Comparison of ENCODE assay signal across 8 cellular contexts in genomic region chr17:75515229-75515522, GRCh38. TPM values are rescaled to one million over a fixed set of nuclear protein-coding genes. Genes with fewer than 3 reads are reported as not detected.
A peak's percentile ranks its signal among the peaks of the same experiment; 100 is the strongest.
DNase-seq lines count a peak whose midpoint lies in the region; ATAC-seq and TF ChIP-seq lines count a peak whose summit lies in the region.

No MANE protein-coding gene starts in this region.

- peaks cover 38% of the 10 kb centered on the region for H3K36me3 ChIP-seq in HUES48 (ENCODE audit: control insufficient read depth, insufficient read depth, low read length)

- H3K9ac ChIP-seq in HUES48 (ENCODE audit: low read depth, low read length) = peak overlapping the region; percentile 83

- H3K4me1 ChIP-seq in HUES48 (ENCODE audit: control insufficient read depth, insufficient read depth, low read length) = peaks cover 6% of the 10 kb centered on the region; the same call in 1 of the 2 replicates

- intact Hi-C loops in natural killer cell (cut with micrococcal nuclease) = loop anchor here (5.0 kb wide), 2 partner anchors 72 to 228 kb away; partner anchors contain the start of genes MYO15B and SLC25A19

- H3K4me3 Mint-ChIP-seq in chondrocyte (ENCODE audit: unreplicated experiment) (peak overlapping the region; percentile 81), natural killer cell (peak overlapping the region; percentile 17)

- H3K27me3 ChIP-seq in HUES48 (ENCODE audit: control insufficient read depth, insufficient read depth, low read length) = no peaks in the 10 kb centered on the region

- H3K4me3 ChIP-seq in AG09309 (ENCODE audit: control insufficient read depth, low read depth, low read length) = peak overlapping the region; percentile 83
- H3K4me3 ChIP-seq in HUES48 (ENCODE audit: low read depth, low read length) = peak overlapping the region; percentile 98

- ATAC-seq in natural killer cell (no peak), GM19455 (IDR thresholded peaks at IDR 0.05; ENCODE audit: unreplicated experiment) (no peak)

- H3K27ac Mint-ChIP-seq in chondrocyte (ENCODE audit: unreplicated experiment) = no peak overlapping the region
- no peak overlapping the region for H3K27ac Mint-ChIP-seq in natural killer cell

- no peaks in the 10 kb centered on the region for H3K9me3 ChIP-seq in HUES48 (ENCODE audit: control insufficient read depth, insufficient read depth, low read length)

- peaks cover 4% of the 10 kb centered on the region for H3K36me3 Mint-ChIP-seq in chondrocyte (ENCODE audit: low read depth)
- no peaks in the 10 kb centered on the region for H3K36me3 Mint-ChIP-seq in natural killer cell

- H3K27ac ChIP-seq in HUES48 (ENCODE audit: low read depth, low read length) = peak overlapping the region; percentile 82

- H3K9me3 Mint-ChIP-seq in chondrocyte (ENCODE audit: low read depth) (no peaks in the 10 kb centered on the region), natural killer cell (no peaks in the 10 kb centered on the region)

- TF ChIP-seq CTCF in AG09309 (IDR thresholded peaks at IDR 0.05; ENCODE audit: control insufficient read depth, insufficient read depth, low read depth, low read length, missing control alignments) (no peak), chondrocyte (IDR thresholded peaks at IDR 0.05) (no peak), natural killer cell (IDR thresholded peaks at IDR 0.05) (no peak)

- H3K4me1 Mint-ChIP-seq in chondrocyte (ENCODE audit: low read depth) = peaks cover 41% of the 10 kb centered on the region
- H3K4me1 Mint-ChIP-seq in natural killer cell = peaks cover 19 to 23% of the 10 kb centered on the region in 2 donors

- DNase-seq in AG09309 (ENCODE audit: low read depth) (no peak), chondrocyte (ENCODE audit: low spot score) (no peak), natural killer cell (no peak), DMS153 (lab: John Stamatoyannopoulos, UW) (no peak), 8988T (no peak)
- no peak for DNase-seq in stimulated activated CD8-positive, alpha-beta memory T cell treated with anti-CD3 and anti-CD28 coated beads, Interleukin-4, amount 100 ng/mL, for 48 hours

- H3K27me3 Mint-ChIP-seq in chondrocyte (ENCODE audit: low read depth) (no peaks in the 10 kb centered on the region), natural killer cell (ENCODE audit: low read depth in 2 of 2) (no peaks in the 10 kb centered on the region)

RNA-seq across cellular contexts. Expression of gene CASKIN2, which starts 0.2 kb away (rescaled TPM):
- total RNA-seq in chondrocyte (27.1 to 30.4 TPM (median 30.3 TPM) in 3 replicates), natural killer cell (1 to 10 TPM in 2 of 3 donors, under 1 TPM in 1; 0.49 to 1.8 (median 1.7) TPM)

RNA-seq across cellular contexts. Expression of gene TSEN54, which starts 1.2 kb away (rescaled TPM):
- total RNA-seq in chondrocyte = 11.0 to 14.6 TPM (median 12.2 TPM) in 3 replicates
- total RNA-seq in natural killer cell = 100 to 1,000 TPM; 180 to 224 (median 186) TPM

RNA-seq across cellular contexts. Expression of gene LLGL2, which starts 10.3 kb away (rescaled TPM):
- total RNA-seq in chondrocyte (1.4 to 1.8 TPM (median 1.5 TPM) in 3 replicates), natural killer cell (100 to 1,000 TPM; 229 to 302 (median 244) TPM)

RNA-seq across cellular contexts. Expression of gene TMEM94, which starts 58.7 kb away (rescaled TPM):
- total RNA-seq in chondrocyte (45.6 to 52.3 TPM (median 49.5 TPM) in 3 replicates), natural killer cell (100 to 1,000 TPM in 2 of 3 donors, 10 to 100 TPM in 1; 84.4 to 142 (median 104) TPM)

Comparison
In these comparisons a context has a peak if more than half of its experiments do, and no peak if none do; other contexts are left out.
1. RNA of gene CASKIN2, which starts 0.2 kb away (total RNA-seq): 27.1 to 30.4 TPM in chondrocyte; 0.49 to 1.8 TPM in natural killer cell; every median in the first group is over 10 times any median in the second.
2. RNA of gene TSEN54, which starts 1.2 kb away (total RNA-seq): 180 to 224 TPM in natural killer cell; 11.0 to 14.6 TPM in chondrocyte; every median in the first group is over 10 times any median in the second.
3. RNA of gene LLGL2, which starts 10.3 kb away (total RNA-seq): 229 to 302 TPM in natural killer cell; 1.4 to 1.8 TPM in chondrocyte; every median in the first group is over 10 times any median in the second.